In the genomic region with DNA sequence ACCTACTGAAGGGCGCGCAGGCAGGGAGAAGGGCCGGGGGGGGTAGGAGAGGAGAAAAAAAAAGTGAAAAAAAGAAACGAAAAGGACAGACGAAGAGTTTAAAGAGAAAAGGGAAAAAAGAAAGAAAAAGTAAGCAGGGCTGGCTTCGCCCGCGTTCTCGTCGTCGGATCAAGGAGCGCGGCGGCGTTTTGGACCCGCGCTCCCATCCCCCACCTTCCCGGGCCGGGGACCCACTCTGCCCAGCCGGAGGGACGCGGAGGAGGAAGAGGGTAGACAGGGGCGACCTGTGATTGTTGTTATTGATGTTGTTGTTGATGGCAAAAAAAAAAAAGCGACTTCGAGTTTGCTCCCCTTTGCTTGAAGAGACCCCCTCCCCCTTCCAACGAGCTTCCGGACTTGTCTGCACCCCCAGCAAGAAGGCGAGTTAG, we compare ENCODE assay signal across 8 cellular contexts. TPM values are rescaled to one million over a fixed set of nuclear protein-coding genes. Genes with fewer than 3 reads are reported as not detected.
DNase-seq lines count a peak whose midpoint lies in the region; TF ChIP-seq lines count a peak whose summit lies in the region.

No MANE protein-coding gene starts in this region.

- H3K27ac ChIP-seq in HL-60 (replicated peaks) (peak overlapping the region; percentile 28), mesendoderm (ENCODE audit: low read depth, low read length) (peak overlapping the region; percentile 79), urinary bladder (ENCODE audit: low read depth) (peak overlapping the region; percentile 90)

- H2AK5ac ChIP-seq in mesendoderm (ENCODE audit: low read length) = no peak overlapping the region

- peak overlapping the region; percentile 94 for H3K18ac ChIP-seq in mesendoderm (ENCODE audit: low read length)

- peak overlapping the region; percentile 66 to 96 (median 92) for H3K27ac Mint-ChIP-seq in CD14-positive monocyte

- peak overlapping the region; percentile 44 for H3K4me2 ChIP-seq in mesendoderm (ENCODE audit: low read length)

- no peaks in the 10 kb centered on the region for H3K4me1 ChIP-seq in mesendoderm (ENCODE audit: control insufficient read depth, low read depth, low read length)
- H3K4me1 ChIP-seq in urinary bladder (ENCODE audit: insufficient read depth) = no peaks in the 10 kb centered on the region

- peak overlapping the region; percentile 98 for H3K56ac ChIP-seq in mesendoderm (ENCODE audit: low read length)

- DNase-seq in CD14-positive monocyte (ENCODE audit: low spot score) (no peak), HL-60 (ENCODE audit: low read depth in 1 of 2, low spot score in 1 of 2) (no peak), astrocyte of the cerebellum (ENCODE audit: low read depth) (no peak), mesendoderm (peak; percentile 69), GM20000 (ENCODE audit: low spot score) (no peak), RPMI8226 (no peak), NCI-H2081 treated with DMSO at 0.1 percent for 48 hours (lab: John Stamatoyannopoulos, UW) (no peak)

- no CpG with 5 or more reads among the region's 28 CpGs for WGBS in mesendoderm (ENCODE audit: extremely low coverage, insufficient coverage, low lambda C conversion rate)
- WGBS in urinary bladder = under 1% methylated on average over 28 of the region's 28 CpGs

- H4K5ac ChIP-seq in mesendoderm (ENCODE audit: low read length) = no peak overlapping the region

- intact Hi-C loops in CD14-positive monocyte (cut with micrococcal nuclease) = loop anchor here (10.0 kb wide), 3 partner anchors 259 to 1391 kb away; no protein-coding TSS in a partner anchor

- peak overlapping the region; percentile 99 for H3K4me3 Mint-ChIP-seq in CD14-positive monocyte

- H3K36me3 Mint-ChIP-seq in CD14-positive monocyte = peaks cover 0 to 12% of the 10 kb centered on the region in 2 donors

- no peaks in the 10 kb centered on the region for H3K36me3 ChIP-seq in mesendoderm (ENCODE audit: control insufficient read depth, insufficient read depth, low read length)
- no peaks in the 10 kb centered on the region for H3K36me3 ChIP-seq in urinary bladder (ENCODE audit: insufficient read depth)

- TF ChIP-seq CTCF in CD14-positive monocyte (IDR thresholded peaks at IDR 0.05) = no peak
- no peak for TF ChIP-seq CTCF in HL-60 (IDR thresholded peaks at IDR 0.05; ENCODE audit: insufficient read depth, low read length)
- no peak for TF ChIP-seq CTCF in astrocyte of the cerebellum (IDR thresholded peaks at IDR 0.05; ENCODE audit: low read depth, low read length, missing control alignments)
- no peak for TF ChIP-seq CTCF in GM20000 (IDR thresholded peaks at IDR 0.05; ENCODE audit: extremely low read depth, missing control alignments)

- in situ Hi-C loops in astrocyte of the cerebellum (cut with HindIII; ENCODE audit: low sequenced_read_pairs) = loop anchor here (10.0 kb wide), 1 partner anchor 1849 kb away; no protein-coding TSS in a partner anchor

- H3K23ac ChIP-seq in mesendoderm (ENCODE audit: low read length) = peak overlapping the region; percentile 54

- no peak overlapping the region for H2BK120ac ChIP-seq in mesendoderm (ENCODE audit: low read depth, low read length)

- H2BK15ac ChIP-seq in mesendoderm (replicated peaks; ENCODE audit: low read depth) = no peak overlapping the region

- H3K79me1 ChIP-seq in mesendoderm (ENCODE audit: low read length) = no peaks in the 10 kb centered on the region

- peaks cover 0 to 2% (median 1%) of the 10 kb centered on the region in 3 donors for H3K27me3 Mint-ChIP-seq in CD14-positive monocyte (ENCODE audit: low read depth in 3 of 3)

- H3K4me1 Mint-ChIP-seq in CD14-positive monocyte = peaks cover 17% of the 10 kb centered on the region

- peak overlapping the region; percentile 62 for H3K4me3 ChIP-seq in HL-60 (replicated peaks; ENCODE audit: insufficient read depth, low read length)
- H3K4me3 ChIP-seq in astrocyte of the cerebellum (ENCODE audit: low read depth, low read length) = peak overlapping the region; percentile 87
- peak overlapping the region; percentile 89 for H3K4me3 ChIP-seq in mesendoderm (ENCODE audit: low read length)
- peak overlapping the region; percentile 79 for H3K4me3 ChIP-seq in urinary bladder (ENCODE audit: low read depth, low read length)

- H4K8ac ChIP-seq in mesendoderm (ENCODE audit: low read depth, low read length) = no peak overlapping the region

- peak overlapping the region; percentile 77 for H3K4ac ChIP-seq in mesendoderm (ENCODE audit: low read depth, low read length)

- peaks cover 0 to 2% (median 0%) of the 10 kb centered on the region in 7 donors for H3K9me3 Mint-ChIP-seq in CD14-positive monocyte

- H3K27me3 ChIP-seq in HL-60 (ENCODE audit: insufficient read depth, poor library complexity, severe bottlenecking) (no peaks in the 10 kb centered on the region), mesendoderm (ENCODE audit: insufficient read depth, low read length, poor library complexity) (no peaks in the 10 kb centered on the region)

- H3K9ac ChIP-seq in mesendoderm (ENCODE audit: low read length) = peak overlapping the region; percentile 98

- peak overlapping the region; percentile 73 for H2BK5ac ChIP-seq in mesendoderm (ENCODE audit: low read length)

- peaks cover 46% of the 10 kb centered on the region for H3K79me2 ChIP-seq in mesendoderm (ENCODE audit: control insufficient read depth, insufficient read depth, low read length)

RNA-seq across cellular contexts. Expression of gene SOX4, which starts 2.4 kb away (rescaled TPM):
- polyA plus RNA-seq in CD14-positive monocyte (1 to 10 TPM; 2.2 to 2.5 TPM), urinary bladder (6.3 TPM)
- polyA plus RNA-seq in mesendoderm (2013, experiment 1 of 2) = 95.1 TPM
- 98.8 TPM for polyA plus RNA-seq in mesendoderm (2013, experiment 2 of 2)
- total RNA-seq in urinary bladder = 71.0 TPM

Comparison
In these comparisons a context has a peak if more than half of its experiments do, and no peak if none do; other contexts are left out.
1. H3K27ac ChIP-seq: peak in every context shown above with its lines; median percentile 90 in urinary bladder; 79 in mesendoderm; 28 in HL-60.